16 cellular contexts compared by ENCODE assay signal in the genomic region with DNA sequence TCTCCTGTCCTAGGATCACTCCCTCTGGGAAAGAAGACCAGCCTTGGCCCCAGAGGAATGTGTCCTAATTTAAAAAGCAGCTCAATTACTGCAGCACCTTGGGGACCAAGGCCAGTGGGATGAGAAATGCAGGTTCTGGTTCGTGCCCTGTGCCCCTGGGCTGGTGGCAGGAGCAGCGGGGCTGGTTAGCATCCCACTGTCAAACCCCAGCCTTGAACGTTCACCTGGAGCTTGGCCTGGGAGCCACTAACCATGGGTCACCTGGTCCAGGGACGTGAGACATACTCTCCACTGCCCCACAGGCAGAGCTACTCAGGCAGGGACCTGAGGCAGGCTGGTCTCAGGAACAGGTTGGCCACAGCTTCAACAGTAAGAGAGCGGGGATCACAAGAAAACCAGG. TPM values are rescaled to one million over a fixed set of nuclear protein-coding genes. Genes with fewer than 3 reads are reported as not detected.
DNase-seq lines count a peak whose midpoint lies in the region; ATAC-seq and TF ChIP-seq lines count a peak whose summit lies in the region.
"Had no signal": no experiment of that assay in that cellular context is flagged by ENCODE, and none has a peak within 500 bp of the region (broad histone marks: within the 10 kb centered on the region; RNA-seq: fewer than 3 reads in every experiment).

No MANE protein-coding gene starts in this region.

- H3K4me3 Mint-ChIP-seq in naive thymus-derived CD4-positive, alpha-beta T cell = peak overlapping the region in 9 of 10 donors; percentile 16 to 82 (median 70)
- H3K4me3 Mint-ChIP-seq: activated CD4-positive, alpha-beta T cell treated with anti-CD3 and anti-CD28 coated beads for 36 hours; nephron had no signal

- H3K4me1 Mint-ChIP-seq in naive thymus-derived CD4-positive, alpha-beta T cell = peaks cover 10 to 21% (median 18%) of the 10 kb centered on the region in 7 donors

- H3K27me3 ChIP-seq in right atrium auricular region (no peaks in the 10 kb centered on the region), SU-DHL-6 (ENCODE audit: low read length) (no peaks in the 10 kb centered on the region)
- H3K27me3 ChIP-seq in naive thymus-derived CD4-positive, alpha-beta T cell (ENCODE audit: control insufficient read depth in 2 of 2, insufficient read depth in 2 of 2, low read length in 2 of 2) = no peaks in the 10 kb centered on the region
- H3K27me3 ChIP-seq: hepatocyte had no signal

- POLR2A ChIA-PET in naive thymus-derived CD4-positive, alpha-beta T cell (lab: Charles Lee) = interaction anchor here (0.7 to 2.9 kb wide), 7 partner anchors 9 to 204 kb away, joined by 3 to 21 read pairs (median 7); partner anchors contain the start of genes ALS2CL and RTP3

- peak overlapping the region; percentile 5 for H2AFZ ChIP-seq in SU-DHL-6 (ENCODE audit: low read depth, low read length, severe bottlenecking)
- H2AFZ ChIP-seq: hepatocyte had no signal

- no peaks in the 10 kb centered on the region for H3K9me3 ChIP-seq in right atrium auricular region
- no peaks in the 10 kb centered on the region for H3K9me3 ChIP-seq in SU-DHL-6 (ENCODE audit: insufficient read depth, low read length)
- no peaks in the 10 kb centered on the region for H3K9me3 ChIP-seq in naive thymus-derived CD4-positive, alpha-beta T cell (ENCODE audit: control insufficient read depth in 2 of 3, low read length in 3 of 3)
- H3K9me3 ChIP-seq: Caco-2, SK-N-SH, thoracic aorta had no signal

- no peaks in the 10 kb centered on the region for H3K9me2 ChIP-seq in SU-DHL-6 (replicated peaks; ENCODE audit: insufficient read depth, low read length)
- H3K9me2 ChIP-seq: SK-N-SH had no signal

- H3F3A ChIP-seq in SU-DHL-6 (ENCODE audit: insufficient read depth) = 0 out of 2 replicates have a peak, but pooled peaks cover 4% of the 10 kb centered on the region

- TF ChIP-seq POLR2A in erythroblast (IDR thresholded peaks at IDR 0.05; ENCODE audit: low read length) = no peak

- H3K9me3 Mint-ChIP-seq in naive thymus-derived CD4-positive, alpha-beta T cell = no peaks in the 10 kb centered on the region

- H3K79me2 ChIP-seq in SU-DHL-6 (ENCODE audit: insufficient read depth, low read length) = no peaks in the 10 kb centered on the region
- H3K79me2 ChIP-seq: hepatocyte had no signal

- ATAC-seq in Right ventricle myocardium inferior = no peak
- ATAC-seq in naive thymus-derived CD4-positive, alpha-beta T cell = no peak
- no peak for ATAC-seq in HG03196 (IDR thresholded peaks at IDR 0.05; ENCODE audit: unreplicated experiment)

- TF ChIP-seq CTCF in right atrium auricular region (IDR thresholded peaks at IDR 0.05) (no peak), SU-DHL-6 (IDR thresholded peaks at IDR 0.05; ENCODE audit: insufficient read depth, low read length, poor library complexity, severe bottlenecking) (no peak)

- H3K9ac ChIP-seq in SU-DHL-6 (ENCODE audit: low read length) = peak overlapping the region; percentile 45
- H3K9ac ChIP-seq: SK-N-SH had no signal

- H3K36me3 ChIP-seq in right atrium auricular region = no peaks in the 10 kb centered on the region
- H3K36me3 ChIP-seq in SU-DHL-6 (ENCODE audit: low read length) = no peaks in the 10 kb centered on the region
- H3K36me3 ChIP-seq in naive thymus-derived CD4-positive, alpha-beta T cell (ENCODE audit: control insufficient read depth in 2 of 3, insufficient read depth in 3 of 3, low read length in 3 of 3) = no peaks in the 10 kb centered on the region
- H3K36me3 ChIP-seq: thoracic aorta had no signal

- H3K27ac ChIP-seq in right atrium auricular region (no peak overlapping the region), SU-DHL-6 (ENCODE audit: low read depth, low read length) (peak overlapping the region; percentile 37)
- no peak overlapping the region for H3K27ac ChIP-seq in naive thymus-derived CD4-positive, alpha-beta T cell (ENCODE audit: low read depth, low read length)
- H3K27ac ChIP-seq: hepatocyte, thoracic aorta had no signal

- peaks cover 0 to 8% of the 10 kb centered on the region in 2 donors for H3K4me1 ChIP-seq in right atrium auricular region
- H3K4me1 ChIP-seq in naive thymus-derived CD4-positive, alpha-beta T cell (ENCODE audit: control insufficient read depth in 2 of 2, insufficient read depth in 2 of 2, low read length in 2 of 2) = peaks cover 7 to 15% of the 10 kb centered on the region in 2 donors

- H3K4me2 ChIP-seq in SU-DHL-6 (ENCODE audit: low read depth, low read length, poor library complexity, severe bottlenecking) = peak overlapping the region; percentile 32

- DNase-seq in right atrium auricular region (ENCODE audit: low spot score) = peak; percentile 36
- DNase-seq in Right ventricle myocardium inferior (ENCODE audit: missing footprints) = no peak
- no peak for DNase-seq in naive thymus-derived CD4-positive, alpha-beta T cell
- no peak for DNase-seq in stimulated activated naive CD4-positive, alpha-beta T cell (lab: John Stamatoyannopoulos, UW)
- DNase-seq in erythroblast (lab: John Stamatoyannopoulos, UW) = no peak
- DNase-seq in Ammon's horn (ENCODE audit: low spot score) = no peak

- H4K20me1 ChIP-seq in SU-DHL-6 (ENCODE audit: low read depth, low read length) = no peaks in the 10 kb centered on the region

- H3K4me3 ChIP-seq in right atrium auricular region (no peak overlapping the region), SU-DHL-6 (ENCODE audit: insufficient read depth, low read length, poor library complexity, severe bottlenecking) (no peak overlapping the region)
- no peak overlapping the region for H3K4me3 ChIP-seq in naive thymus-derived CD4-positive, alpha-beta T cell (ENCODE audit: low read length)
- H3K4me3 ChIP-seq: hepatocyte had no signal

- intact Hi-C loops in Right ventricle myocardium inferior (cut with DNase I) = loop anchor here (2.0 to 5.0 kb wide), 2 partner anchors 68 to 139 kb away; no protein-coding TSS in a partner anchor
- intact Hi-C loops in naive thymus-derived CD4-positive, alpha-beta T cell (cut with micrococcal nuclease) = loop anchor here (2.0 kb wide), 2 partner anchors 77 to 203 kb away; partner anchors contain the start of genes ALS2CL (in 1 of the 2) and LRRC2 (in 1 of the 2)

- peak overlapping the region in 5 of 9 donors; percentile 18 to 77 (median 65) for H3K27ac Mint-ChIP-seq in naive thymus-derived CD4-positive, alpha-beta T cell
- H3K27ac Mint-ChIP-seq: activated CD4-positive, alpha-beta T cell treated with anti-CD3 and anti-CD28 coated beads for 36 hours; nephron had no signal

- CTCF ChIA-PET in naive thymus-derived CD4-positive, alpha-beta T cell (lab: Charles Lee) = interaction anchor here (0.6 to 7.6 kb wide), 25 partner anchors 11 to 363 kb away, joined by 3 to 197 read pairs (median 5); no protein-coding TSS in a partner anchor

- H3K36me3 Mint-ChIP-seq in naive thymus-derived CD4-positive, alpha-beta T cell = no peaks in the 10 kb centered on the region

- peaks cover 0 to 29% (median 0%) of the 10 kb centered on the region in 5 donors for H3K27me3 Mint-ChIP-seq in naive thymus-derived CD4-positive, alpha-beta T cell
- H3K27me3 Mint-ChIP-seq: activated CD4-positive, alpha-beta T cell treated with anti-CD3 and anti-CD28 coated beads for 36 hours had no signal

RNA-seq across cellular contexts. Expression of gene RTP3, which starts 8.4 kb away (rescaled TPM):
- total RNA-seq in right atrium auricular region (not detected), Right ventricle myocardium inferior (not detected)
- not detected for total RNA-seq in naive thymus-derived CD4-positive, alpha-beta T cell
- polyA plus RNA-seq in naive thymus-derived CD4-positive, alpha-beta T cell = not detected
- total RNA-seq: activated CD4-positive, alpha-beta T cell treated with anti-CD3 and anti-CD28 coated beads for 36 hours; Caco-2; kidney; progenitor cell of endocrine pancreas; thoracic aorta had no signal
- polyA plus RNA-seq: SK-N-SH had no signal

RNA-seq across cellular contexts. Expression of gene LTF, which starts 24.7 kb away (rescaled TPM):
- total RNA-seq in right atrium auricular region (1 to 10 TPM in 1 of 2 donors, under 1 TPM in 1; 0.51 to 1.8 TPM), Right ventricle myocardium inferior (4.8 TPM)
- under 1 TPM in 1 of 5 experiments, not detected in 4; 0.78 TPM for total RNA-seq in naive thymus-derived CD4-positive, alpha-beta T cell
- not detected for polyA plus RNA-seq in naive thymus-derived CD4-positive, alpha-beta T cell
- total RNA-seq: activated CD4-positive, alpha-beta T cell treated with anti-CD3 and anti-CD28 coated beads for 36 hours; Caco-2 had no signal
- polyA plus RNA-seq: hepatocyte, SK-N-SH had no signal
